ENCODE assay signal across 1 cellular context in the genomic region with DNA sequence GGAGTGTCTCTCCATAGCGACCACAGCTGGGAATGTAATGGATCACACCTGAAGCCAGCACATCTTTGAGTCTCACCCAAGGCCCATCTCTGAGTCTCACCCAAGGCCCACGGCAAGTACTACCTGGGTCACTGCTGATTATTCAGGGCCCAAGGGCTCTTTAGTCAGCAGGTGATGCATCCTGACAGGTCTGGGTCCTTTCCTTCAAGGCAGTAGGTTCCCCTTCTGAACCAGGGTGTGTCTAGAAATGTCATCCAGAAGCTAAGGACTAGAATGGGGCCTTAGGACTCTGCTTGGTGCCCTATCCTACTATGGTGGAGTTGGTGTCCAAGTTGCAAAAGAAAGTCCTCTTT.
TF ChIP-seq lines count a peak whose summit lies in the region.

No MANE protein-coding gene starts in this region.

TF ChIP-seq in IMR-90, 13 proteins besides CTCF, POLR2A, EP300 and RAD21:
- TF ChIP-seq MXI1 (IDR thresholded peaks at IDR 0.05; ENCODE audit: borderline replicate concordance, low read depth, low read length), result no peak
- no peak for TF ChIP-seq FOS (IDR thresholded peaks at IDR 0.05; ENCODE audit: low read depth, low read length)
- no peak for TF ChIP-seq BHLHE40 (IDR thresholded peaks at IDR 0.05; ENCODE audit: low read depth, low read length)
- no peak for TF ChIP-seq SMC3 (IDR thresholded peaks at IDR 0.05; ENCODE audit: low read depth, low read length)
- no peak for TF ChIP-seq CHD1 (IDR thresholded peaks at IDR 0.05; ENCODE audit: low read depth, low read length)
- TF ChIP-seq, protein P1, sequence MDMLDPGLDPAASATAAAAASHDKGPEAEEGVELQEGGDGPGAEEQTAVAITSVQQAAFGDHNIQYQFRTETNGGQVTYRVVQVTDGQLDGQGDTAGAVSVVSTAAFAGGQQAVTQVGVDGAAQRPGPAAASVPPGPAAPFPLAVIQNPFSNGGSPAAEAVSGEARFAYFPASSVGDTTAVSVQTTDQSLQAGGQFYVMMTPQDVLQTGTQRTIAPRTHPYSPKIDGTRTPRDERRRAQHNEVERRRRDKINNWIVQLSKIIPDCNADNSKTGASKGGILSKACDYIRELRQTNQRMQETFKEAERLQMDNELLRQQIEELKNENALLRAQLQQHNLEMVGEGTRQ (IDR thresholded peaks at IDR 0.05; ENCODE audit: low read depth, low read length), result no peak
- no peak for TF ChIP-seq RCOR1 (IDR thresholded peaks at IDR 0.05; ENCODE audit: insufficient replicate concordance, low read length)
- TF ChIP-seq CEBPB (IDR thresholded peaks at IDR 0.05; ENCODE audit: low read depth, low read length), result no peak
- no peak for TF ChIP-seq RFX5 (IDR thresholded peaks at IDR 0.05; ENCODE audit: low read depth, low read length)
- TF ChIP-seq MAZ (IDR thresholded peaks at IDR 0.05; ENCODE audit: borderline replicate concordance, low read depth, low read length), result no peak
- TF ChIP-seq NFE2L2 (IDR thresholded peaks at IDR 0.05; ENCODE audit: low read depth, low read length), result no peak
- TF ChIP-seq, protein P2, sequence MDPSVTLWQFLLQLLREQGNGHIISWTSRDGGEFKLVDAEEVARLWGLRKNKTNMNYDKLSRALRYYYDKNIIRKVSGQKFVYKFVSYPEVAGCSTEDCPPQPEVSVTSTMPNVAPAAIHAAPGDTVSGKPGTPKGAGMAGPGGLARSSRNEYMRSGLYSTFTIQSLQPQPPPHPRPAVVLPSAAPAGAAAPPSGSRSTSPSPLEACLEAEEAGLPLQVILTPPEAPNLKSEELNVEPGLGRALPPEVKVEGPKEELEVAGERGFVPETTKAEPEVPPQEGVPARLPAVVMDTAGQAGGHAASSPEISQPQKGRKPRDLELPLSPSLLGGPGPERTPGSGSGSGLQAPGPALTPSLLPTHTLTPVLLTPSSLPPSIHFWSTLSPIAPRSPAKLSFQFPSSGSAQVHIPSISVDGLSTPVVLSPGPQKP (IDR thresholded peaks at IDR 0.05; ENCODE audit: borderline replicate concordance, low read depth, low read length), result no peak
- TF ChIP-seq MAFK (IDR thresholded peaks at IDR 0.05; ENCODE audit: low read depth, low read length), result no peak
